1 cellular context compared by ENCODE assay signal in genomic region chr7:24336461-24336860, GRCh38.
TF ChIP-seq lines count a peak whose summit lies in the region.

No MANE protein-coding gene starts in this region.

TF ChIP-seq in H1, 55 proteins besides CTCF, POLR2A, EP300 and RAD21:
- TF ChIP-seq RFX5 (IDR thresholded peaks at IDR 0.05; ENCODE audit: borderline replicate concordance, low read depth, low read length) = no peak
- TF ChIP-seq, protein P1, sequence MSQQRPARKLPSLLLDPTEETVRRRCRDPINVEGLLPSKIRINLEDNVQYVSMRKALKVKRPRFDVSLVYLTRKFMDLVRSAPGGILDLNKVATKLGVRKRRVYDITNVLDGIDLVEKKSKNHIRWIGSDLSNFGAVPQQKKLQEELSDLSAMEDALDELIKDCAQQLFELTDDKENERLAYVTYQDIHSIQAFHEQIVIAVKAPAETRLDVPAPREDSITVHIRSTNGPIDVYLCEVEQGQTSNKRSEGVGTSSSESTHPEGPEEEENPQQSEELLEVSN (IDR thresholded peaks at IDR 0.05) = no peak
- no peak for TF ChIP-seq BACH1 (IDR thresholded peaks at IDR 0.05; ENCODE audit: low read length)
- TF ChIP-seq SIN3A (conservative IDR thresholded peaks at IDR 0.05 in 1 of 2, IDR thresholded peaks at IDR 0.05 in 1 of 2; ENCODE audit: low read depth in 1 of 2, low read length in 2 of 2) = no peak
- TF ChIP-seq TCF12 (IDR thresholded peaks at IDR 0.05; ENCODE audit: low read depth, low read length) = no peak
- no peak for TF ChIP-seq CHD1 (IDR thresholded peaks at IDR 0.05; ENCODE audit: low read depth, low read length)
- TF ChIP-seq MAFK (IDR thresholded peaks at IDR 0.05; ENCODE audit: low read depth, low read length) = no peak
- no peak for TF ChIP-seq POLR2AphosphoS5 (IDR thresholded peaks at IDR 0.05; ENCODE audit: low read depth, low read length)
- no peak for TF ChIP-seq FOSL1 (IDR thresholded peaks at IDR 0.05; ENCODE audit: insufficient read depth, low read depth, low read length)
- TF ChIP-seq, protein P2, sequence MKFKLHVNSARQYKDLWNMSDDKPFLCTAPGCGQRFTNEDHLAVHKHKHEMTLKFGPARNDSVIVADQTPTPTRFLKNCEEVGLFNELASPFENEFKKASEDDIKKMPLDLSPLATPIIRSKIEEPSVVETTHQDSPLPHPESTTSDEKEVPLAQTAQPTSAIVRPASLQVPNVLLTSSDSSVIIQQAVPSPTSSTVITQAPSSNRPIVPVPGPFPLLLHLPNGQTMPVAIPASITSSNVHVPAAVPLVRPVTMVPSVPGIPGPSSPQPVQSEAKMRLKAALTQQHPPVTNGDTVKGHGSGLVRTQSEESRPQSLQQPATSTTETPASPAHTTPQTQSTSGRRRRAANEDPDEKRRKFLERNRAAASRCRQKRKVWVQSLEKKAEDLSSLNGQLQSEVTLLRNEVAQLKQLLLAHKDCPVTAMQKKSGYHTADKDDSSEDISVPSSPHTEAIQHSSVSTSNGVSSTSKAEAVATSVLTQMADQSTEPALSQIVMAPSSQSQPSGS (IDR thresholded peaks at IDR 0.05; ENCODE audit: low read length) = no peak
- no peak for TF ChIP-seq KDM5A (IDR thresholded peaks at IDR 0.05; ENCODE audit: low read length)
- TF ChIP-seq CBX5 (IDR thresholded peaks at IDR 0.05; ENCODE audit: low read depth, low read length) = no peak
- TF ChIP-seq SUZ12 (IDR thresholded peaks at IDR 0.05; ENCODE audit: low read length) = no peak
- TF ChIP-seq CEBPB (IDR thresholded peaks at IDR 0.05; ENCODE audit: low read depth, low read length) = no peak
- TF ChIP-seq TAF7 (optimal IDR thresholded peaks at IDR 0.05; ENCODE audit: borderline replicate concordance, low read depth, low read length) = no peak
- TF ChIP-seq JUN (IDR thresholded peaks at IDR 0.05; ENCODE audit: low read depth, low read length) = no peak
- no peak for TF ChIP-seq ASH2L (IDR thresholded peaks at IDR 0.05; ENCODE audit: low read length)
- no peak for TF ChIP-seq EGR1 (IDR thresholded peaks at IDR 0.05; ENCODE audit: borderline replicate concordance, low read depth, low read length)
